ENCODE assay signal across 8 cellular contexts in genomic region chr2:50491541-50492114, GRCh38.
A peak's percentile ranks its signal among the peaks of the same experiment; 100 is the strongest.
DNase-seq lines count a peak whose midpoint lies in the region; TF ChIP-seq lines count a peak whose summit lies in the region.

No MANE protein-coding gene starts in this region.

- peak overlapping the region; percentile 44 for H2AFZ ChIP-seq in SU-DHL-6 (ENCODE audit: low read depth, low read length, severe bottlenecking)
- no peak overlapping the region for H2AFZ ChIP-seq in parathyroid adenoma

- H3K36me3 ChIP-seq in HAP-1 (replicated peaks): no peaks in the 10 kb centered on the region
- H3K36me3 ChIP-seq in SU-DHL-6 (ENCODE audit: low read length): no peaks in the 10 kb centered on the region
- no peaks in the 10 kb centered on the region for H3K36me3 ChIP-seq in parathyroid adenoma (ENCODE audit: control insufficient read depth, insufficient read depth, low read length)

- H3K4me1 ChIP-seq in HAP-1: peaks cover 10% of the 10 kb centered on the region
- H3K4me1 ChIP-seq in parathyroid adenoma: no peaks in the 10 kb centered on the region

- no peak overlapping the region for H3K27ac ChIP-seq in AG04450 (ENCODE audit: low read depth, low read length)
- no peak overlapping the region for H3K27ac ChIP-seq in SU-DHL-6 (ENCODE audit: low read depth, low read length)
- no peak overlapping the region for H3K27ac ChIP-seq in parathyroid adenoma

- H3K27me3 ChIP-seq in AG04450 (ENCODE audit: control insufficient read depth, insufficient read depth, low read length) (no peaks in the 10 kb centered on the region), HAP-1 (ENCODE audit: low read depth) (no peaks in the 10 kb centered on the region), SU-DHL-6 (ENCODE audit: low read length) (no peaks in the 10 kb centered on the region), parathyroid adenoma (ENCODE audit: control insufficient read depth, insufficient read depth, low read length) (no peaks in the 10 kb centered on the region)

- peak overlapping the region; percentile 33 for H3K4me2 ChIP-seq in SU-DHL-6 (ENCODE audit: low read depth, low read length, poor library complexity, severe bottlenecking)
- no peak overlapping the region for H3K4me2 ChIP-seq in parathyroid adenoma (ENCODE audit: low read length)

- no peaks in the 10 kb centered on the region for H3K79me2 ChIP-seq in SU-DHL-6 (ENCODE audit: insufficient read depth, low read length)
- H3K79me2 ChIP-seq in parathyroid adenoma: no peaks in the 10 kb centered on the region

- DNase-seq in AG04450 (ENCODE audit: low read depth, low spot score): peak; percentile 20
- peak; percentile 1 for DNase-seq in GM04504 (ENCODE audit: low read depth)
- DNase-seq in HAP-1 (ENCODE audit: low spot score in 2 of 2): peak; percentile 48 to 70
- peak; percentile 7 for DNase-seq in LHCN-M2 (ENCODE audit: low read depth)
- peak; percentile 13 for DNase-seq in foreskin melanocyte
- no peak for DNase-seq in ureter (ENCODE audit: low spot score)

- no peaks in the 10 kb centered on the region for H4K20me1 ChIP-seq in SU-DHL-6 (ENCODE audit: low read depth, low read length)

- H3K9me2 ChIP-seq in SU-DHL-6 (replicated peaks; ENCODE audit: insufficient read depth, low read length): no peaks in the 10 kb centered on the region

- TF ChIP-seq CTCF in AG04450 (IDR thresholded peaks at IDR 0.05; ENCODE audit: low read depth, low read length) (peak; percentile 72), SU-DHL-6 (IDR thresholded peaks at IDR 0.05; ENCODE audit: insufficient read depth, low read length, poor library complexity, severe bottlenecking) (peak; percentile 54), parathyroid adenoma (IDR thresholded peaks at IDR 0.05) (peak; percentile 53)

- H3K9ac ChIP-seq in SU-DHL-6 (ENCODE audit: low read length) (no peak overlapping the region), parathyroid adenoma (no peak overlapping the region)

- H3K4me3 ChIP-seq in AG04450 (ENCODE audit: low read depth, low read length) (no peak overlapping the region), HAP-1 (no peak overlapping the region), SU-DHL-6 (ENCODE audit: insufficient read depth, low read length, poor library complexity, severe bottlenecking) (no peak overlapping the region), parathyroid adenoma (ENCODE audit: low read depth, low read length) (no peak overlapping the region)

- H3K9me3 ChIP-seq in AG04450 (ENCODE audit: control insufficient read depth, insufficient read depth, low read length) (no peaks in the 10 kb centered on the region), HAP-1 (no peaks in the 10 kb centered on the region), SU-DHL-6 (ENCODE audit: insufficient read depth, low read length) (no peaks in the 10 kb centered on the region), parathyroid adenoma (ENCODE audit: control insufficient read depth, low read length) (no peaks in the 10 kb centered on the region)

- in situ Hi-C loops in HAP-1 (cut with MboI; ENCODE audit: low sequenced_read_pairs): loop anchor here (25.0 kb wide), 2 partner anchors 329 to 729 kb away; no protein-coding TSS in a partner anchor

- CTCF ChIA-PET in AG04450 (lab: Charles Lee): interaction anchor here (0.6 to 3.9 kb wide), 29 partner anchors 8 to 1770 kb away, joined by 3 to 49 read pairs (median 3); no protein-coding TSS in a partner anchor

- POLR2A ChIA-PET in AG04450 (lab: Yijun Ruan, JAX): no interaction called here

- peaks cover 5% of the 10 kb centered on the region; the same call in 1 of the 2 replicates for H3F3A ChIP-seq in SU-DHL-6 (ENCODE audit: insufficient read depth)
